ENCODE assay signal across 8 cellular contexts in the genomic region with DNA sequence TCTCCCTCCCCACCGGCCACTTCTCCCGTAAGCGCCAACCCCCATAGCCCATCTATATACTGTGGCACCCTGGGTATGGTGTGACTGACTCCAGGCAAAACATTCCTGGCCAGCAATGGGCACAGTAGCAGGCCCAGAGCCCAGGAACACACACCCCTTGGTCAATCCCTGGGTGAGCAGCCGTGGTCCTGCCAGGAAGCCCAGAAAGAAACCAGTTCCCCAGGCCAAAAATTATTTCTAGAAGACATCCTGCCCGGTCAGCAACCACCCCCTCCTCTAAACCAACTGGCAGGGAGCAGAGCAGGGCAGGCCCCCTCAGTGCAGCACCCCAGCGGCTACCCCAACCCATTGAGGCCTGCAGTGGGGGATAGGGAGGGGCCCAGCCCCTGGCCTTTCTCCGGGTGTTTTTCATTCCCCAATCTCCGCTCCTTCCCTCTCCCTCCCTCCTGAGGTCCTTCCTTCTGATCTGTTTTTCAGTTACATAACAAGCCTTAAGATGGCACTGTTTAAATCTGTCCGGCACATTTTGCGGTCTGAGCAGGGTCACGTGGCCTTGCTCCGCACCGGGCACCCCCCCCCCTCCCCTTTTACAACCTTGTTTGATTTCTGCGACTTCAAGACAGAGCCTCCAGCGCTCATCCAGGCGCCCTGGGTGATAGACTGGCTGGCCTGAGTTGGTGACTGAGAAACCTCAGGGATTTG. TPM values are rescaled to one million over a fixed set of nuclear protein-coding genes. Genes with fewer than 3 reads are reported as not detected.
DNase-seq lines count a peak whose midpoint lies in the region; ATAC-seq and TF ChIP-seq lines count a peak whose summit lies in the region.

No MANE protein-coding gene starts in this region.

- DNase-seq in AG09319 (ENCODE audit: extremely low read depth, low read depth) (no peak), OCI-M1 (lab: John Stamatoyannopoulos, UW) (peak; percentile 81), cerebellum (ENCODE audit: low spot score) (peak; percentile 91), neural crest cell (ENCODE audit: low read depth, low spot score) (no peak), cortex of kidney (lab: John Stamatoyannopoulos, UW) (no peak)

- H3K36me3 Mint-ChIP-seq in neural crest cell (ENCODE audit: low read depth), result no peaks in the 10 kb centered on the region

- no peaks in the 10 kb centered on the region for H3K9me3 Mint-ChIP-seq in neural crest cell

- H3K4me1 Mint-ChIP-seq in neural crest cell, result peaks cover 9% of the 10 kb centered on the region

- ATAC-seq in HG02642 (IDR thresholded peaks at IDR 0.05; ENCODE audit: poor library complexity, unreplicated experiment) (no peak), GM18517 (IDR thresholded peaks at IDR 0.05; ENCODE audit: unreplicated experiment) (no peak)

- TF ChIP-seq CTCF in AG09319 (IDR thresholded peaks at IDR 0.05; ENCODE audit: low read depth, low read length) (peak; percentile 12), GM12874 (IDR thresholded peaks at IDR 0.05; ENCODE audit: insufficient read depth, low read depth, low read length) (0 out of 2 replicates have a peak, but pooled peaks have one; percentile 5), neural crest cell (conservative IDR thresholded peaks at IDR 0.05) (peak; percentile 44)

- peak overlapping the region; percentile 83 for H3K4me3 Mint-ChIP-seq in neural crest cell

- H3K27ac Mint-ChIP-seq in neural crest cell (ENCODE audit: unreplicated experiment), result no peak overlapping the region

- peaks cover 74% of the 10 kb centered on the region for H3K27me3 Mint-ChIP-seq in neural crest cell (ENCODE audit: low read depth)

RNA-seq across cellular contexts. Expression of a gene that starts 2.0 kb away (rescaled TPM):
- total RNA-seq in cerebellum, result 17.9 TPM
- total RNA-seq in neural crest cell, result 1.6 and 1.9 TPM in 2 replicates

RNA-seq across cellular contexts. Expression of a gene that starts 59.4 kb away (rescaled TPM):
- 23.6 TPM for total RNA-seq in cerebellum
- total RNA-seq in neural crest cell, result 34.9 and 38.0 TPM in 2 replicates

Comparison
In these comparisons a context has a peak if more than half of its experiments do, and no peak if none do; other contexts are left out.
1. DNase-seq: peak in OCI-M1 (single experiment) and cerebellum (single experiment); none in AG09319 (single experiment), neural crest cell (single experiment) and cortex of kidney (single experiment).
2. Peak in every context shown above with its lines, with median percentiles within 50 percentile points of each other: CTCF ChIP-seq.